In the genomic region with DNA sequence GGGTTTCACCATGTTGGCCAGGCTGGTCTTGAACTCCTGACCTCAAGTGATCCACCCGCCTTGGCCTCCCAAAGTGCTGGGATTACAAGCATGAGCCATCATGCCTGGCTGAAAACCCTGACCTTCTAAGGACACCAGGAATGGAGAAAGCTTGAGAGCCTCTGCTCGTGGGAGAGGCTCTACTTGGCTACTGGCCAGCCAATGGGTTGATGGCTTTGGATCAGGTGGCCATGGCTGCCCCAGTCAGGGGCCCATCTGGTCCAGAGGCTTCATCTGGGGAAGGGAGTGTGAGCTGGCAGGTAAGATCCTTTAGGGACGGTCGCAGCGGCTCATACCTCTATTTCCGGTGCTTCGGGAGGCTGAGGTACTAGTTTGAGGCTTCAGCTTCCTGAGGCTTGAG, we compare ENCODE assay signal across 1 cellular context.
A peak's percentile ranks its signal among the peaks of the same experiment; 100 is the strongest.
TF ChIP-seq lines count a peak whose summit lies in the region.

No MANE protein-coding gene starts in this region.

TF ChIP-seq in K562, 482 proteins besides CTCF, POLR2A, EP300 and RAD21 (continued from another document):
- TF ChIP-seq E4F1 (CRISPR knock-in tag; IDR thresholded peaks at IDR 0.05; ENCODE audit: borderline replicate concordance) (no peak), TCF7L2 (IDR thresholded peaks at IDR 0.05; ENCODE audit: low read depth, low read length) (no peak), NFIC (IDR thresholded peaks at IDR 0.05) (peak; percentile 88), ESRRA (IDR thresholded peaks at IDR 0.05; ENCODE audit: borderline replicate concordance, low read depth) (peak; percentile 34; the same call in 1 of the 2 replicates), NR2F6 (CRISPR knock-in tag; IDR thresholded peaks at IDR 0.05) (no peak), ZNF57 (CRISPR knock-in tag; IDR thresholded peaks at IDR 0.05) (no peak), ZBTB8A (IDR thresholded peaks at IDR 0.05; ENCODE audit: partially characterized antibody) (no peak), TBP (optimal IDR thresholded peaks at IDR 0.05; ENCODE audit: low read depth, low read length) (peak; percentile 10), KLF10 (CRISPR knock-in tag; IDR thresholded peaks at IDR 0.05) (no peak), MED1 (CRISPR knock-in tag; IDR thresholded peaks at IDR 0.05; ENCODE audit: borderline replicate concordance) (no peak), HDAC1 (IDR thresholded peaks at IDR 0.05) (no peak), ZNF384 (IDR thresholded peaks at IDR 0.05; ENCODE audit: low read depth, low read length) (no peak), HNRNPLL (IDR thresholded peaks at IDR 0.05; ENCODE audit: low read depth, low read length, poor library complexity, severe bottlenecking) (no peak), MNT (conservative IDR thresholded peaks at IDR 0.05) (no peak), STAT5A (IDR thresholded peaks at IDR 0.05; ENCODE audit: borderline replicate concordance, low read length) (no peak), C11orf30 (IDR thresholded peaks at IDR 0.05; ENCODE audit: low read depth) (no peak), NONO (IDR thresholded peaks at IDR 0.05; ENCODE audit: low read depth in 2 of 2, low read length in 1 of 2) (no peak), MYNN (IDR thresholded peaks at IDR 0.05) (no peak), MYNN (CRISPR knock-in tag; IDR thresholded peaks at IDR 0.05) (no peak), ZBTB26 (CRISPR knock-in tag; IDR thresholded peaks at IDR 0.05) (no peak), EGR1 (conservative IDR thresholded peaks at IDR 0.05) (no peak)
- TF ChIP-seq, protein P1, sequence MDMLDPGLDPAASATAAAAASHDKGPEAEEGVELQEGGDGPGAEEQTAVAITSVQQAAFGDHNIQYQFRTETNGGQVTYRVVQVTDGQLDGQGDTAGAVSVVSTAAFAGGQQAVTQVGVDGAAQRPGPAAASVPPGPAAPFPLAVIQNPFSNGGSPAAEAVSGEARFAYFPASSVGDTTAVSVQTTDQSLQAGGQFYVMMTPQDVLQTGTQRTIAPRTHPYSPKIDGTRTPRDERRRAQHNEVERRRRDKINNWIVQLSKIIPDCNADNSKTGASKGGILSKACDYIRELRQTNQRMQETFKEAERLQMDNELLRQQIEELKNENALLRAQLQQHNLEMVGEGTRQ (CRISPR knock-in tag; IDR thresholded peaks at IDR 0.05), result peak; percentile 77
